16 cellular contexts compared by ENCODE assay signal in the genomic region with DNA sequence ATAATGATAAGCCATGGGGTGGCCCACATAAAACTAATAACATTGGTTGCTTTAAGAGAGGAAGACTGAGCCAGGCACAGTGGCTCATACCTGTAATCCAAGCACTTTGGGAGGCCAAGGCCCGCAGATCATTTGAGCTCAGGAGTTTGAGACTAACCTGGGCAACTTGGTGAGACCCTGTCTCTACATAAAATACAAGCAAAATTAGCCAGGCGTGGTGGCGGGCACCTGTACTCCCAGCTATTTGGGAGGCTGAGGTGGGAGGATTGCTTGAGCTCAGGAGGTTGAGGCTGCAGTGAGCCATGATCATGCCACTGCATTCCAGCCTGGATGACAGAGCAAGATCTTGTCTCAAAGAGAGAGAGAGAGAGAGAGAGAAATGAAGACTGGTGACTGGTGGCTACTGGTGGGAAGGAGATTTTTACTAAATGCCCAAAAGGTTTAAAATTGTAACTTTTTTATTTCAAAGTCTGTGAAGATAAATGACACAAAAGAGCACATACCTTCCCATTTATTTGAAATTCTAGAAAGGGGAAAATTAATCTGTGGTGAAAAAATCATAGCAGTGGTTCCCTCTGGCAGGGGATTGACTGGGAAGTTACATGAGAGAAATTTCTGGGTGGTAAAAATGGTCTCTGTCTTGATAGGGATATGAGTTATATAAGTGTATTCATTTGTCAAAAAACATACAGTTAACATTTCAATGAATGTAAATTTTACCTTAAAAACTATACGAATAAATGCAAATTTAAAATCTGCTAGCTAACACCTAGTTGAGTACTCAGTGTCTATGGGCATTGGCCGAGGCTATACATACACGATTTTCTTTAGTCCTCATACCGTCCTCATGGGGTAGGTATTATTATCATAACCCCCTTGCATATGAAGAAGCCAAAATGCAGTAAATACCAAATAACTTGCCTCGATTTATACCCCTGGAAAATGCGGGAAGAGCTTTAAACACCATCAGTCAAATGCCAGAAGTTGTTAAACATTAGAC. TPM values are rescaled to one million over a fixed set of nuclear protein-coding genes. Genes with fewer than 3 reads are reported as not detected.
DNase-seq lines count a peak whose midpoint lies in the region; ATAC-seq, FAIRE-seq and TF ChIP-seq lines count a peak whose summit lies in the region.
"Had no signal": no experiment of that assay in that cellular context is flagged by ENCODE, and none has a peak within 500 bp of the region (broad histone marks: within the 10 kb centered on the region; RNA-seq: fewer than 3 reads in every experiment).

No MANE protein-coding gene starts in this region.

- TF ChIP-seq RAD21 in K562 (CRISPR knock-in tag; conservative IDR thresholded peaks at IDR 0.05 in 1 of 2, IDR thresholded peaks at IDR 0.05 in 1 of 2), result peak; percentile 41 to 42

- H3K4me2 ChIP-seq in K562 (ENCODE audit: insufficient read depth, low read length) (no peak overlapping the region), Karpas-422 (ENCODE audit: low read depth, low read length, poor library complexity, severe bottlenecking) (no peak overlapping the region)
- H3K4me2 ChIP-seq: PC-9 had no signal

- no peaks in the 10 kb centered on the region for H3K9me3 Mint-ChIP-seq in nephron progenitor cell

- DNase-seq in right cardiac atrium (peak; percentile 16 to 52 (median 27)), left cardiac atrium (no peak), K562 (ENCODE audit: extremely low read depth in 1 of 4, low spot score in 3 of 4) (peak; percentile 44 to 61 (median 52)), nephron progenitor cell (peak; percentile 15), MG63 (no peak), Karpas-422 (no peak), glomerular visceral epithelial cell (ENCODE audit: extremely low spot score) (no peak)
- DNase-seq: DND-41; foreskin keratinocyte; NCI-H1417 treated with DMSO at 0.1 percent for 48 hours; PC-9; stimulated activated CD4-positive, alpha-beta T cell treated with anti-CD3 and anti-CD28 coated beads, Interleukin-4, amount 100 ng/mL, for 24 hours; stimulated activated naive CD4-positive, alpha-beta T cell treated with Interleukin-2 at 50 U/mL for 16 hours had no signal

- POLR2A ChIA-PET in K562 (lab: Yijun Ruan, JAX), result interaction anchor here (0.7 to 3.7 kb wide), 15 partner anchors 8 to 369 kb away, joined by 3 to 23 read pairs (median 5); a partner anchor contains a TSS

- TF ChIP-seq EP300 in K562 (IDR thresholded peaks at IDR 0.05; ENCODE audit: low read length), result peak; percentile 76

- no peak overlapping the region for H2AFZ ChIP-seq in K562 (ENCODE audit: low read depth, low read length)
- no peak overlapping the region for H2AFZ ChIP-seq in Karpas-422 (ENCODE audit: low read length)
- H2AFZ ChIP-seq: PC-9 had no signal

- no peak overlapping the region for H3K9ac ChIP-seq in K562 (ENCODE audit: insufficient read depth in 1 of 2, low read depth in 2 of 2, low read length in 2 of 2)
- H3K9ac ChIP-seq in Karpas-422 (ENCODE audit: low read length), result no peak overlapping the region

- TF ChIP-seq CTCF in K562 (IDR thresholded peaks at IDR 0.05 in 2 of 3, conservative IDR thresholded peaks at IDR 0.05 in 1 of 3; ENCODE audit: insufficient read depth in 2 of 3, low read depth in 1 of 3, low read length in 3 of 3) (no peak; a peak in 1 of 6 replicates), nephron progenitor cell (IDR thresholded peaks at IDR 0.05) (no peak)

- CTCF ChIA-PET in K562 (lab: Yijun Ruan, JAX; ENCODE audit: low intra/inter-chr PET ratio), result interaction anchor here (0.6 to 1.4 kb wide), 2 partner anchors 115 to 336 kb away, joined by 4 to 7 read pairs; no protein-coding TSS in a partner anchor

- 77% methylated on average over 9 of the region's 9 CpGs for WGBS in right cardiac atrium
- WGBS in K562 (ENCODE audit: insufficient coverage, low coverage, missing lambda C conversion rate), result 66% methylated on average over 9 of the region's 9 CpGs

- H4K20me1 ChIP-seq in K562 (replicated peaks; ENCODE audit: control insufficient read depth, insufficient read depth, low read length), result peaks cover 5% of the 10 kb centered on the region; the same call in 1 of the 2 replicates
- peaks cover 5% of the 10 kb centered on the region; the same call in 1 of the 2 replicates for H4K20me1 ChIP-seq in Karpas-422 (ENCODE audit: insufficient read depth, low read depth, low read length)

- no peak for FAIRE-seq in K562 (lab: Jason Lieb, UNC)

- no peaks in the 10 kb centered on the region for H3K27me3 Mint-ChIP-seq in nephron progenitor cell (ENCODE audit: low read depth, poor library complexity)

- H3K4me1 ChIP-seq in right cardiac atrium (ENCODE audit: control insufficient read depth, insufficient read depth, low read length) (no peaks in the 10 kb centered on the region), K562 (replicated peaks in 1 of 2; ENCODE audit: control insufficient read depth in 2 of 2, insufficient read depth in 2 of 2, low read length in 2 of 2) (peaks cover 25 to 45% of the 10 kb centered on the region in 2 experiments), Karpas-422 (ENCODE audit: low read length) (peaks cover 26% of the 10 kb centered on the region)

- intact Hi-C loops in right cardiac atrium (cut with DNase I) (no loop called here), left cardiac atrium (cut with DNase I) (no loop called here), K562 (cut with micrococcal nuclease) (no loop called here)

- no TSS peak for BruUV-seq in K562 (replicated peaks; lab: Mats Ljungman, UMichigan)

- H3K4me3 ChIP-seq in right cardiac atrium (ENCODE audit: low read length) (no peak overlapping the region), K562 (no peak overlapping the region), MG63 (no peak overlapping the region), Karpas-422 (ENCODE audit: low read length) (no peak overlapping the region)
- H3K4me3 ChIP-seq: ascending aorta; BLaER1 treated with 17β-estradiol and CSF1 and Interleukin-3, amounts not matched to agents 10 nM and 100 nM; PC-9 had no signal

- H3K9me3 ChIP-seq in right cardiac atrium (ENCODE audit: control insufficient read depth, low read length) (no peaks in the 10 kb centered on the region), K562 (replicated peaks; ENCODE audit: control insufficient read depth, insufficient read depth, low read depth, low read length) (no peaks in the 10 kb centered on the region), MG63 (no peaks in the 10 kb centered on the region), Karpas-422 (ENCODE audit: low read length) (no peaks in the 10 kb centered on the region)
- H3K9me3 ChIP-seq: ascending aorta; BLaER1 treated with 17β-estradiol and CSF1 and Interleukin-3, amounts not matched to agents 10 nM and 100 nM had no signal

- no peaks in the 10 kb centered on the region for H3K9me1 ChIP-seq in K562 (ENCODE audit: control insufficient read depth, insufficient read depth, low read length)

- no peaks in the 10 kb centered on the region for H3K4me1 Mint-ChIP-seq in nephron progenitor cell

- in situ Hi-C loops in K562 (cut with MboI), result loop anchor here (25.0 kb wide), 2 partner anchors 103 to 297 kb away; a partner anchor contains a TSS

- no peak overlapping the region for H3K27ac Mint-ChIP-seq in nephron progenitor cell

- H3K4me3 Mint-ChIP-seq in nephron progenitor cell, result no peak overlapping the region

- peaks cover 29% of the 10 kb centered on the region; the same call in 2 of the 3 replicates for H3K36me3 ChIP-seq in K562 (ENCODE audit: control insufficient read depth, insufficient read depth, low read length)
- peaks cover 3% of the 10 kb centered on the region; the same call in 1 of the 2 replicates for H3K36me3 ChIP-seq in MG63
- H3K36me3 ChIP-seq in Karpas-422 (ENCODE audit: insufficient read depth, low read length), result no peaks in the 10 kb centered on the region

- no peaks in the 10 kb centered on the region for H3K36me3 Mint-ChIP-seq in nephron progenitor cell (ENCODE audit: low read depth)

- H3K79me2 ChIP-seq in K562 (ENCODE audit: control insufficient read depth, insufficient read depth, low read length), result peaks cover 8% of the 10 kb centered on the region; the same call in 2 of the 3 replicates
- H3K79me2 ChIP-seq in Karpas-422 (ENCODE audit: low read length), result no peaks in the 10 kb centered on the region

- ATAC-seq in right cardiac atrium (no peak), left cardiac atrium (no peak), K562 (0 out of 3 replicates have a peak, but pooled peaks have one; percentile 8), GM18520 (IDR thresholded peaks at IDR 0.05; ENCODE audit: unreplicated experiment) (no peak)
- ATAC-seq: foreskin keratinocyte had no signal

- H3K27ac ChIP-seq in right cardiac atrium (ENCODE audit: low read length), result no peak overlapping the region
- H3K27ac ChIP-seq in K562 (ENCODE audit: extremely low read depth, low read depth, low read length), result no peak overlapping the region
- no peak overlapping the region for H3K27ac ChIP-seq in Karpas-422 (ENCODE audit: low read length)
- H3K27ac ChIP-seq: ascending aorta; BLaER1 treated with 17β-estradiol and CSF1 and Interleukin-3, amounts not matched to agents 10 nM and 100 nM; foreskin keratinocyte; PC-9 had no signal

- H3K27me3 ChIP-seq in right cardiac atrium (ENCODE audit: control insufficient read depth, insufficient read depth) (no peaks in the 10 kb centered on the region), K562 (ENCODE audit: control insufficient read depth in 2 of 2, insufficient read depth in 2 of 2, low read length in 2 of 2) (no peaks in the 10 kb centered on the region), MG63 (no peaks in the 10 kb centered on the region), Karpas-422 (ENCODE audit: low read length) (no peaks in the 10 kb centered on the region)
- H3K27me3 ChIP-seq: ascending aorta, foreskin keratinocyte had no signal

- H3K9me2 ChIP-seq in Karpas-422 (replicated peaks; ENCODE audit: insufficient read depth, low read length), result no peaks in the 10 kb centered on the region

- TF ChIP-seq POLR2A in K562 (conservative IDR thresholded peaks at IDR 0.05), result no peak

RNA-seq across cellular contexts. Expression of a gene that starts 2.2 kb away (rescaled TPM):
- total RNA-seq in right cardiac atrium, result 10 to 100 TPM in 3 of 4 donors, 1 to 10 TPM in 1; 8.9 to 18.7 (median 15.7) TPM
- 6.5 TPM for polyA plus RNA-seq in right cardiac atrium
- total RNA-seq in left cardiac atrium, result 10 to 100 TPM; 11.6 to 17.5 TPM
- total RNA-seq in K562 (2011; cell fraction: chromatin; rRNA removed; ENCODE audit: low replicate concordance), result 56.6 and 102 TPM in 2 replicates
- total RNA-seq in K562 (2011; cell fraction: nucleolus; rRNA removed), result 36.9 and 44.1 TPM in 2 replicates
- 89.4 and 146 TPM in 2 replicates for total RNA-seq in K562 (2011; cell fraction: nucleoplasm; rRNA removed)
- 15.1 and 19.0 TPM in 2 replicates for total RNA-seq in K562 (2014; rRNA removed)
- total RNA-seq in K562 (2014; rRNA removed; fragmentation: Illumina TruSeq; extraction: Trizol), result 20.3 and 21.2 TPM in 2 replicates
- total RNA-seq in K562 (2015; rRNA removed; fragmentation: Illumina TruSeq; extraction: Trizol), result 39.1 and 42.6 TPM in 2 replicates
- total RNA-seq in K562 (2021), result 31.4 and 33.6 TPM in 2 replicates
- 36.5 and 41.3 TPM in 2 replicates for polyA plus RNA-seq in K562 (2011; rRNA removed)
- polyA plus RNA-seq in K562 (2011; cell fraction: cytosol; rRNA removed), result 15.1 and 32.8 TPM in 2 replicates
- 56.8 and 69.1 TPM in 2 replicates for polyA plus RNA-seq in K562 (2011; cell fraction: nucleus; rRNA removed)
- 32.4 and 33.6 TPM in 2 replicates for polyA plus RNA-seq in K562 (2012)
- polyA plus RNA-seq in K562 (2014; fragmentation: Illumina TruSeq; extraction: Trizol), result 27.6 and 35.0 TPM in 2 replicates
- polyA plus RNA-seq in K562 (2014; fragmentation: Nextera tagmentation; extraction: Ambion mirVana), result 1 to 10 TPM; 5.2 to 7.9 TPM
- 24.1 and 30.7 TPM in 2 replicates for polyA plus RNA-seq in K562 (2014; rRNA removed)
- polyA minus RNA-seq in K562 (2011; rRNA and poly(A)+ RNA removed), result 28.5 and 39.5 TPM in 2 replicates
- polyA minus RNA-seq in K562 (2011; cell fraction: cytosol; rRNA and poly(A)+ RNA removed), result 10.4 and 15.7 TPM in 2 replicates
- polyA minus RNA-seq in K562 (2011; cell fraction: nucleus; rRNA and poly(A)+ RNA removed), result 39.3 and 69.2 TPM in 2 replicates
- 8.1 and 9.2 TPM in 2 replicates for total RNA-seq in MG63 (2014; rRNA removed; shearing (Covaris generic); ENCODE audit: low replicate concordance)
- total RNA-seq in Karpas-422 (2014; rRNA removed; shearing (Covaris generic); ENCODE audit: low replicate concordance), result 8.5 and 18.4 TPM in 2 replicates

RNA-seq across cellular contexts. Expression of a gene that starts 51.2 kb away (rescaled TPM):
- 1,000 to 10,000 TPM; 3,675 to 8,578 (median 7,073) TPM for total RNA-seq in right cardiac atrium
- not detected for polyA plus RNA-seq in right cardiac atrium
- total RNA-seq in left cardiac atrium, result over 10,000 TPM in 1 of 2 donors, 1,000 to 10,000 TPM in 1; 5,988 to 15,401 TPM
- total RNA-seq in K562 (2011; cell fraction: chromatin; rRNA removed; ENCODE audit: low replicate concordance), result under 0.01 TPM in 2 replicates
- total RNA-seq in K562 (2011; cell fraction: nucleolus; rRNA removed), result under 0.01 and 21,200 TPM in 2 replicates
- under 0.01 and 24,158 TPM in 2 replicates for total RNA-seq in K562 (2011; cell fraction: nucleoplasm; rRNA removed)
- under 0.01 TPM in 2 replicates for total RNA-seq in K562 (2014; rRNA removed)
- 28,565 and 32,823 TPM in 2 replicates for total RNA-seq in K562 (2014; rRNA removed; fragmentation: Illumina TruSeq; extraction: Trizol)
- total RNA-seq in K562 (2015; rRNA removed; fragmentation: Illumina TruSeq; extraction: Trizol), result 20,456 and 27,045 TPM in 2 replicates
- 2,231 and 2,538 TPM in 2 replicates for total RNA-seq in K562 (2021)
- 83.9 TPM in 1 of 2 replicates, not detected in the other for polyA plus RNA-seq in K562 (2011; rRNA removed)
- polyA plus RNA-seq in K562 (2011; cell fraction: cytosol; rRNA removed), result under 0.01 TPM in 1 of 2 replicates, not detected in the other
- under 0.01 and 1,424 TPM in 2 replicates for polyA plus RNA-seq in K562 (2011; cell fraction: nucleus; rRNA removed)
- polyA plus RNA-seq in K562 (2012), result 25.1 TPM in 1 of 2 replicates, not detected in the other
- not detected in 2 replicates for polyA plus RNA-seq in K562 (2014; fragmentation: Illumina TruSeq; extraction: Trizol)
- polyA plus RNA-seq in K562 (2014; fragmentation: Nextera tagmentation; extraction: Ambion mirVana), result 1 to 10 TPM in 1 of 2 experiments, not detected in 1; 3.0 TPM
- not detected in 2 replicates for polyA plus RNA-seq in K562 (2014; rRNA removed)
- 10,756 and 20,531 TPM in 2 replicates for polyA minus RNA-seq in K562 (2011; rRNA and poly(A)+ RNA removed)
- polyA minus RNA-seq in K562 (2011; cell fraction: cytosol; rRNA and poly(A)+ RNA removed), result 58,964 and 66,171 TPM in 2 replicates
- polyA minus RNA-seq in K562 (2011; cell fraction: nucleus; rRNA and poly(A)+ RNA removed), result 66,769 and 85,880 TPM in 2 replicates
- not detected in 2 replicates for total RNA-seq in MG63 (2014; rRNA removed; shearing (Covaris generic); ENCODE audit: low replicate concordance)
- under 0.01 TPM in 2 replicates for total RNA-seq in Karpas-422 (2014; rRNA removed; shearing (Covaris generic); ENCODE audit: low replicate concordance)
- polyA plus RNA-seq: foreskin keratinocyte had no signal

Comparison
In these comparisons a context has a peak if more than half of its experiments do, and no peak if none do; other contexts are left out.
1. DNase-seq: peak in right cardiac atrium (3 of 3), K562 (4 of 4) and nephron progenitor cell (single experiment); none in left cardiac atrium (single experiment), MG63 (single experiment), Karpas-422 (single experiment) and glomerular visceral epithelial cell (single experiment).